ENCODE assay signal across 10 cellular contexts in genomic region chr1:51491166-51491981, GRCh38. TPM values are rescaled to one million over a fixed set of nuclear protein-coding genes. Genes with fewer than 3 reads are reported as not detected.
DNase-seq lines count a peak whose midpoint lies in the region; ATAC-seq and TF ChIP-seq lines count a peak whose summit lies in the region.
"Had no signal": no experiment of that assay in that cellular context is flagged by ENCODE, and none has a peak within 500 bp of the region (broad histone marks: within the 10 kb centered on the region; RNA-seq: fewer than 3 reads in every experiment).

No MANE protein-coding gene starts in this region.

- H3K27ac Mint-ChIP-seq in CD14-positive monocyte, result peak overlapping the region; percentile 21 to 85 (median 77)
- peak overlapping the region; percentile 32 for H3K27ac Mint-ChIP-seq in endothelial cell (ENCODE audit: unreplicated experiment)
- H3K27ac Mint-ChIP-seq: activated naive CD4-positive, alpha-beta T cell treated with anti-CD3 and anti-CD28 coated beads, Interleukin-2, amount 50 U/mL, for 24 hours had no signal

- no peaks in the 10 kb centered on the region for H3K9me3 ChIP-seq in WERI-Rb-1 (ENCODE audit: severe bottlenecking)

- peak; percentile 42 for ATAC-seq in GM19043 (IDR thresholded peaks at IDR 0.05; ENCODE audit: low read depth, unreplicated experiment)
- ATAC-seq in HG03457 (IDR thresholded peaks at IDR 0.05; ENCODE audit: unreplicated experiment), result no peak

- no peaks in the 10 kb centered on the region for H3K27me3 ChIP-seq in WERI-Rb-1 (ENCODE audit: insufficient read depth, low read depth, severe bottlenecking)

- intact Hi-C loops in CD14-positive monocyte (cut with micrococcal nuclease), result no loop called here

- no peak overlapping the region for H3K4me3 ChIP-seq in WERI-Rb-1 (ENCODE audit: low read depth, low read length)

- H3K4me1 Mint-ChIP-seq in CD14-positive monocyte, result peaks cover 38% of the 10 kb centered on the region
- H3K4me1 Mint-ChIP-seq in endothelial cell (ENCODE audit: unreplicated experiment), result peaks cover 6% of the 10 kb centered on the region

- H3K27me3 Mint-ChIP-seq in CD14-positive monocyte (ENCODE audit: low read depth in 3 of 3) (no peaks in the 10 kb centered on the region), endothelial cell (ENCODE audit: unreplicated experiment) (peaks cover 2% of the 10 kb centered on the region)
- H3K27me3 Mint-ChIP-seq: activated naive CD4-positive, alpha-beta T cell treated with anti-CD3 and anti-CD28 coated beads, Interleukin-2, amount 50 U/mL, for 24 hours had no signal

- no peak overlapping the region for H3K27ac ChIP-seq in WERI-Rb-1

- H3K36me3 Mint-ChIP-seq in CD14-positive monocyte (peaks cover 0 to 1% of the 10 kb centered on the region in 2 donors), endothelial cell (ENCODE audit: low read depth, unreplicated experiment) (no peaks in the 10 kb centered on the region)

- H3K36me3 ChIP-seq in WERI-Rb-1, result no peaks in the 10 kb centered on the region

- DNase-seq in CD14-positive monocyte (ENCODE audit: low spot score), result no peak
- DNase-seq in NCI-H526 (lab: John Stamatoyannopoulos, UW), result peak; percentile 13 to 60
- no peak for DNase-seq in endothelial cell (ENCODE audit: low spot score)
- DNase-seq in cortex of kidney (lab: John Stamatoyannopoulos, UW), result no peak
- DNase-seq in NCI-H82 (lab: John Stamatoyannopoulos, UW), result no peak
- no peak for DNase-seq in WERI-Rb-1
- DNase-seq: DND-41 had no signal

- no peak for TF ChIP-seq CTCF in CD14-positive monocyte (IDR thresholded peaks at IDR 0.05)
- no peak for TF ChIP-seq CTCF in endothelial cell (IDR thresholded peaks at IDR 0.05; ENCODE audit: unreplicated experiment)
- no peak for TF ChIP-seq CTCF in WERI-Rb-1 (IDR thresholded peaks at IDR 0.05; ENCODE audit: low read depth, low read length)

- H3K4me3 Mint-ChIP-seq in CD14-positive monocyte (peak overlapping the region in 1 of 2 donors; percentile 81), endothelial cell (ENCODE audit: unreplicated experiment) (no peak overlapping the region)
- H3K4me3 Mint-ChIP-seq: activated naive CD4-positive, alpha-beta T cell treated with anti-CD3 and anti-CD28 coated beads, Interleukin-2, amount 50 U/mL, for 24 hours had no signal

- H3K9me3 Mint-ChIP-seq in CD14-positive monocyte, result no peaks in the 10 kb centered on the region
- no peaks in the 10 kb centered on the region for H3K9me3 Mint-ChIP-seq in endothelial cell (ENCODE audit: unreplicated experiment)
- H3K9me3 Mint-ChIP-seq: activated naive CD4-positive, alpha-beta T cell treated with anti-CD3 and anti-CD28 coated beads, Interleukin-2, amount 50 U/mL, for 24 hours had no signal

RNA-seq across cellular contexts. Expression of gene EPS15, which starts 27.7 kb away (rescaled TPM):
- 10 to 100 TPM; 36.4 to 53.6 TPM for polyA plus RNA-seq in CD14-positive monocyte
- 120 TPM for total RNA-seq in endothelial cell (ENCODE audit: unreplicated experiment)

Comparison
In these comparisons a context has a peak if more than half of its experiments do, and no peak if none do; other contexts are left out.
1. DNase-seq: peak in NCI-H526 (2 of 2); none in CD14-positive monocyte (single experiment), endothelial cell (single experiment), cortex of kidney (single experiment), NCI-H82 (single experiment) and WERI-Rb-1 (single experiment).